Comparison of ENCODE assay signal across 16 cellular contexts in genomic region chr7:93894966-93895650, GRCh38. TPM values are rescaled to one million over a fixed set of nuclear protein-coding genes. Genes with fewer than 3 reads are reported as not detected.
"Had no signal": no experiment of that assay in that cellular context is flagged by ENCODE, and none has a peak within 500 bp of the region (broad histone marks: within the 10 kb centered on the region; RNA-seq: fewer than 3 reads in every experiment).

No MANE protein-coding gene starts in this region.

- H3K9me3 Mint-ChIP-seq: activated CD4-positive, alpha-beta T cell treated with anti-CD3 and anti-CD28 coated beads, Interleukin-2, amount 10 ng/mL, durations not matched to agents 7 days and 5 days; activated naive CD4-positive, alpha-beta T cell treated with anti-CD3 and anti-CD28 coated beads for 36 hours; activated T-helper 17 cell treated with anti-CD3 and anti-CD28 coated beads, Interleukin-2, amount 50 U/mL, for 72 hours; dendritic cell treated with granulocyte-macrophage colony-stimulating factor and Interleukin-4, amounts not matched to agents 40 ng/mL and 50 ng/mL, for 4 days; effector memory CD8-positive, alpha-beta T cell; nephron progenitor cell; T-helper 1 cell treated with Interleukin-12 subunit alpha and Interleukin-12 subunit beta and Interleukin-4 antibody, amounts not matched to agents 30 μg/mL and 1 μg/mL, for 36 hours; WTC11 had no signal

- H3K27ac Mint-ChIP-seq: activated CD4-positive, alpha-beta T cell treated with anti-CD3 and anti-CD28 coated beads, Interleukin-2, amount 10 ng/mL, durations not matched to agents 7 days and 5 days; activated naive CD4-positive, alpha-beta T cell treated with anti-CD3 and anti-CD28 coated beads for 36 hours; activated T-helper 17 cell treated with anti-CD3 and anti-CD28 coated beads, Interleukin-2, amount 50 U/mL, for 72 hours; dendritic cell treated with granulocyte-macrophage colony-stimulating factor and Interleukin-4, amounts not matched to agents 40 ng/mL and 50 ng/mL, for 4 days; effector memory CD8-positive, alpha-beta T cell; nephron progenitor cell; T-helper 1 cell treated with Interleukin-12 subunit alpha and Interleukin-12 subunit beta and Interleukin-4 antibody, amounts not matched to agents 30 μg/mL and 1 μg/mL, for 36 hours; WTC11 had no signal

- H3K4me3 Mint-ChIP-seq: activated CD4-positive, alpha-beta T cell treated with anti-CD3 and anti-CD28 coated beads, Interleukin-2, amount 10 ng/mL, durations not matched to agents 7 days and 5 days; activated naive CD4-positive, alpha-beta T cell treated with anti-CD3 and anti-CD28 coated beads for 36 hours; activated T-helper 17 cell treated with anti-CD3 and anti-CD28 coated beads, Interleukin-2, amount 50 U/mL, for 72 hours; dendritic cell treated with granulocyte-macrophage colony-stimulating factor and Interleukin-4, amounts not matched to agents 40 ng/mL and 50 ng/mL, for 4 days; effector memory CD8-positive, alpha-beta T cell; nephron progenitor cell; T-helper 1 cell treated with Interleukin-12 subunit alpha and Interleukin-12 subunit beta and Interleukin-4 antibody, amounts not matched to agents 30 μg/mL and 1 μg/mL, for 36 hours; WTC11 had no signal

- DNase-seq: activated CD4-positive, alpha-beta T cell treated with anti-CD3 and anti-CD28 coated beads, Interleukin-2, amount 10 ng/mL, durations not matched to agents 7 days and 5 days; activated CD8-positive, alpha-beta memory T cell treated with anti-CD3 and anti-CD28 coated beads for 24 hours; activated naive CD4-positive, alpha-beta T cell treated with anti-CD3 and anti-CD28 coated beads for 36 hours; body of pancreas; effector memory CD8-positive, alpha-beta T cell; heart left ventricle; left colon; nephron progenitor cell; stimulated activated CD4-positive, alpha-beta T cell treated with anti-CD3 and anti-CD28 coated beads, Interleukin-4, amount 100 ng/mL, for 4 hours; stomach had no signal

- H3K4me1 Mint-ChIP-seq: activated T-helper 17 cell treated with anti-CD3 and anti-CD28 coated beads, Interleukin-2, amount 50 U/mL, for 72 hours; WTC11 had no signal

- H3K36me3 Mint-ChIP-seq: WTC11 had no signal

- ATAC-seq: activated T-helper 17 cell treated with anti-CD3 and anti-CD28 coated beads, Interleukin-2, amount 50 U/mL, for 72 hours; body of pancreas; effector memory CD8-positive, alpha-beta T cell; left colon; WTC11 had no signal

RNA-seq across cellular contexts. Expression of gene TFPI2, which starts 4.6 kb away (rescaled TPM):
- total RNA-seq: activated CD4-positive, alpha-beta T cell treated with anti-CD3 and anti-CD28 coated beads, Interleukin-2, amount 10 ng/mL, durations not matched to agents 7 days and 5 days; activated naive CD4-positive, alpha-beta T cell treated with anti-CD3 and anti-CD28 coated beads for 36 hours had no signal

RNA-seq across cellular contexts. Expression of gene GNGT1, which starts 11.3 kb away (rescaled TPM):
- total RNA-seq: activated CD4-positive, alpha-beta T cell treated with anti-CD3 and anti-CD28 coated beads, Interleukin-2, amount 10 ng/mL, durations not matched to agents 7 days and 5 days; activated naive CD4-positive, alpha-beta T cell treated with anti-CD3 and anti-CD28 coated beads for 36 hours; activated T-helper 17 cell treated with anti-CD3 and anti-CD28 coated beads, Interleukin-2, amount 50 U/mL, for 72 hours; body of pancreas; epithelial cell of proximal tubule; frontal cortex; heart left ventricle; left colon; stomach had no signal
- polyA plus RNA-seq: heart left ventricle, stomach had no signal

RNA-seq across cellular contexts. Expression of gene GNG11, which starts 26.4 kb away (rescaled TPM):
- total RNA-seq: activated CD4-positive, alpha-beta T cell treated with anti-CD3 and anti-CD28 coated beads, Interleukin-2, amount 10 ng/mL, durations not matched to agents 7 days and 5 days; activated naive CD4-positive, alpha-beta T cell treated with anti-CD3 and anti-CD28 coated beads for 36 hours; activated T-helper 17 cell treated with anti-CD3 and anti-CD28 coated beads, Interleukin-2, amount 50 U/mL, for 72 hours had no signal
